ENCODE assay signal across 33 cellular contexts in genomic region chr11:50072226-50073112, GRCh38. TPM values are rescaled to one million over a fixed set of nuclear protein-coding genes. Genes with fewer than 3 reads are reported as not detected.
"Had no signal": no experiment of that assay in that cellular context is flagged by ENCODE, and none has a peak within 500 bp of the region (broad histone marks: within the 10 kb centered on the region; RNA-seq: fewer than 3 reads in every experiment).

No MANE protein-coding gene starts in this region.

- H3K36me3 ChIP-seq: left ventricle myocardium inferior, neural progenitor cell, neutrophil, ovary, right atrium auricular region, right lobe of liver, stomach, thyroid gland, transverse colon, upper lobe of left lung had no signal

- H3K4me3 ChIP-seq: left ventricle myocardium inferior, lung, neural progenitor cell, ovary, right atrium auricular region, right lobe of liver, smooth muscle cell, stomach, testis, thyroid gland, transverse colon, upper lobe of left lung had no signal

- H3K27me3 Mint-ChIP-seq: naive B cell; progenitor cell of endocrine pancreas; stimulated activated naive B cell treated with anti-CD40 and anti-IgM and Interleukin-4, amounts not matched to agents 10 μg/mL and 1 μg/mL and 100 μg/mL, for 72 hours had no signal

- H3K27ac ChIP-seq: left ventricle myocardium inferior, neural progenitor cell, neutrophil, ovary, right atrium auricular region, right lobe of liver, stomach, testis, thyroid gland, transverse colon, upper lobe of left lung had no signal

- H3K4me1 Mint-ChIP-seq: mesothelial cell of epicardium; naive B cell; natural killer cell; nephron progenitor cell; neural progenitor cell; stimulated activated naive B cell treated with anti-CD40 and anti-IgM and Interleukin-4, amounts not matched to agents 10 μg/mL and 1 μg/mL and 100 μg/mL, for 72 hours had no signal

- H3K4me3 Mint-ChIP-seq: mesothelial cell of epicardium; natural killer cell; nephron progenitor cell; neural progenitor cell; stimulated activated naive B cell treated with anti-CD40 and anti-IgM and Interleukin-4, amounts not matched to agents 10 μg/mL and 1 μg/mL and 100 μg/mL, for 72 hours had no signal

- H3K9me3 ChIP-seq: neutrophil, right atrium auricular region, right lobe of liver, testis, thyroid gland had no signal

- H3K27ac Mint-ChIP-seq: mesothelial cell of epicardium, natural killer cell, nephron progenitor cell, neural progenitor cell, progenitor cell of endocrine pancreas had no signal

- H3K4me1 ChIP-seq: left ventricle myocardium inferior, neural progenitor cell, right atrium auricular region, right lobe of liver, stomach, testis, thyroid gland, transverse colon, upper lobe of left lung had no signal

- H3K27me3 ChIP-seq: neural progenitor cell, neutrophil, ovary, right atrium auricular region, right lobe of liver, stomach, testis, thyroid gland, transverse colon, upper lobe of left lung had no signal

- DNase-seq: hypothalamus; islet precursor cell; left ventricle myocardium inferior; mesendoderm; naive B cell; natural killer cell; nephron progenitor cell; occipital lobe; ovary; right lobe of liver; stimulated activated CD4-positive, alpha-beta T cell treated with anti-CD3 and anti-CD28 coated beads, Interleukin-1b, Interleukin-23, amount 100 ng/mL, for 48 hours; stimulated activated CD4-positive, alpha-beta T cell treated with anti-CD3 and anti-CD28 coated beads, Interleukin-2, amount 100 ng/mL, for 48 hours; stimulated activated naive B cell treated with anti-CD40 and anti-IgM and Interleukin-4, amounts not matched to agents 10 μg/mL and 1 μg/mL and 100 μg/mL, for 72 hours; stimulated activated naive CD8-positive, alpha-beta T cell treated with anti-CD3 and anti-CD28 coated beads, Interleukin-15, Interleukin-2, amounts not matched to agents 100 U/mL and 50 U/mL, for 24 hours; stomach; testis; thyroid gland; transverse colon had no signal

- ATAC-seq: natural killer cell; right lobe of liver; stimulated activated naive B cell treated with anti-CD40 and anti-IgM and Interleukin-4, amounts not matched to agents 10 μg/mL and 1 μg/mL and 100 μg/mL, for 72 hours had no signal

RNA-seq across cellular contexts. Expression of gene OR4C45, which starts 39.8 kb away (rescaled TPM):
- total RNA-seq: kidney epithelial cell, left ventricle myocardium inferior, lower leg skin, lung, mesothelial cell of epicardium, mononuclear cell, natural killer cell, occipital lobe, ovary, progenitor cell of endocrine pancreas, pulmonary artery endothelial cell, renal cortical epithelial cell, right atrium auricular region, right lobe of liver, skeletal muscle tissue, smooth muscle cell, stomach, testis, thyroid gland, transverse colon, upper lobe of left lung, urinary bladder had no signal
- polyA plus RNA-seq: lung, ovary, smooth muscle cell, stomach, urinary bladder had no signal
